ENCODE assay signal across 27 cellular contexts in genomic region chr4:34198966-34199365, GRCh38.
"Had no signal": no experiment of that assay in that cellular context is flagged by ENCODE, and none has a peak within 500 bp of the region (broad histone marks: within the 10 kb centered on the region; RNA-seq: fewer than 3 reads in every experiment).

No MANE protein-coding gene starts in this region.

- H3K36me3 ChIP-seq: neutrophil, pancreas, right lobe of liver, thyroid gland, vagina had no signal

- H3K4me3 ChIP-seq: dorsolateral prefrontal cortex, lung, mucosa of descending colon, pancreas, right lobe of liver, smooth muscle cell, thyroid gland, vagina had no signal

- H3K36me3 Mint-ChIP-seq: naive B cell had no signal

- H3K4me2 ChIP-seq: smooth muscle cell had no signal

- H3K4me3 Mint-ChIP-seq: mesothelial cell of epicardium; naive B cell; natural killer cell treated with Interleukin-12 subunit alpha and Interleukin-12 subunit beta and Interleukin-15 and Interleukin-18, amount 100 ng/mL, for 72 hours; neural crest cell; stimulated activated naive CD8-positive, alpha-beta T cell treated with anti-CD3 and anti-CD28 coated beads, Interleukin-15, amount 100 ng/mL, for 72 hours had no signal

- H3K27ac ChIP-seq: dorsolateral prefrontal cortex, epithelial cell of prostate, neutrophil, pancreas, right lobe of liver, thyroid gland, vagina had no signal

- DNase-seq: dorsolateral prefrontal cortex; effector CD4-positive, alpha-beta T cell; kidney; mesenchymal stem cell; mucosa of descending colon; naive B cell; pancreas; retina; right lobe of liver; stimulated activated CD4-positive, alpha-beta T cell treated with anti-CD3 and anti-CD28 coated beads, Interleukin-12 subunit alpha, Interleukin-12 subunit beta, amount 100 ng/mL, for 4 hours; stimulated activated CD4-positive, alpha-beta T cell treated with anti-CD3 and anti-CD28 coated beads, Interleukin-1b, Interleukin-23, amount 100 ng/mL, for 48 hours; stimulated activated CD4-positive, alpha-beta T cell treated with anti-CD3 and anti-CD28 coated beads, Interleukin-4, amount 100 ng/mL, for 1 hour; stimulated activated CD8-positive, alpha-beta memory T cell treated with anti-CD3 and anti-CD28 coated beads, Interleukin-4, amount 100 ng/mL, for 48 hours; stimulated activated naive CD4-positive, alpha-beta T cell; stimulated activated naive CD8-positive, alpha-beta T cell treated with anti-CD3 and anti-CD28 coated beads, Interleukin-15, amount 100 ng/mL, for 72 hours; thyroid gland; trophoblast cell had no signal

- H3K27ac Mint-ChIP-seq: mesothelial cell of epicardium; naive B cell; natural killer cell treated with Interleukin-12 subunit alpha and Interleukin-12 subunit beta and Interleukin-15 and Interleukin-18, amount 100 ng/mL, for 72 hours; stimulated activated naive CD8-positive, alpha-beta T cell treated with anti-CD3 and anti-CD28 coated beads, Interleukin-15, amount 100 ng/mL, for 72 hours had no signal

- ATAC-seq: esophagus mucosa; left lobe of liver; mucosa of descending colon; natural killer cell treated with Interleukin-12 subunit alpha and Interleukin-12 subunit beta and Interleukin-15 and Interleukin-18, amount 100 ng/mL, for 72 hours; pancreas; right lobe of liver; stimulated activated naive CD8-positive, alpha-beta T cell treated with anti-CD3 and anti-CD28 coated beads, Interleukin-15, amount 100 ng/mL, for 72 hours had no signal

- H3K4me1 ChIP-seq: pancreas, thyroid gland, vagina had no signal

- H3K4me1 Mint-ChIP-seq: naive B cell; neural crest cell; stimulated activated naive CD8-positive, alpha-beta T cell treated with anti-CD3 and anti-CD28 coated beads, Interleukin-15, amount 100 ng/mL, for 72 hours had no signal

- H3K27me3 Mint-ChIP-seq: naive B cell; natural killer cell treated with Interleukin-12 subunit alpha and Interleukin-12 subunit beta and Interleukin-15 and Interleukin-18, amount 100 ng/mL, for 72 hours; stimulated activated naive CD8-positive, alpha-beta T cell treated with anti-CD3 and anti-CD28 coated beads, Interleukin-15, amount 100 ng/mL, for 72 hours had no signal

- H3K27me3 ChIP-seq: dorsolateral prefrontal cortex, neutrophil, pancreas, right lobe of liver, thyroid gland, vagina had no signal

- H3K9me3 ChIP-seq: neutrophil, pancreas, right lobe of liver, thyroid gland, vagina had no signal
